19 cellular contexts compared by ENCODE assay signal in the genomic region with DNA sequence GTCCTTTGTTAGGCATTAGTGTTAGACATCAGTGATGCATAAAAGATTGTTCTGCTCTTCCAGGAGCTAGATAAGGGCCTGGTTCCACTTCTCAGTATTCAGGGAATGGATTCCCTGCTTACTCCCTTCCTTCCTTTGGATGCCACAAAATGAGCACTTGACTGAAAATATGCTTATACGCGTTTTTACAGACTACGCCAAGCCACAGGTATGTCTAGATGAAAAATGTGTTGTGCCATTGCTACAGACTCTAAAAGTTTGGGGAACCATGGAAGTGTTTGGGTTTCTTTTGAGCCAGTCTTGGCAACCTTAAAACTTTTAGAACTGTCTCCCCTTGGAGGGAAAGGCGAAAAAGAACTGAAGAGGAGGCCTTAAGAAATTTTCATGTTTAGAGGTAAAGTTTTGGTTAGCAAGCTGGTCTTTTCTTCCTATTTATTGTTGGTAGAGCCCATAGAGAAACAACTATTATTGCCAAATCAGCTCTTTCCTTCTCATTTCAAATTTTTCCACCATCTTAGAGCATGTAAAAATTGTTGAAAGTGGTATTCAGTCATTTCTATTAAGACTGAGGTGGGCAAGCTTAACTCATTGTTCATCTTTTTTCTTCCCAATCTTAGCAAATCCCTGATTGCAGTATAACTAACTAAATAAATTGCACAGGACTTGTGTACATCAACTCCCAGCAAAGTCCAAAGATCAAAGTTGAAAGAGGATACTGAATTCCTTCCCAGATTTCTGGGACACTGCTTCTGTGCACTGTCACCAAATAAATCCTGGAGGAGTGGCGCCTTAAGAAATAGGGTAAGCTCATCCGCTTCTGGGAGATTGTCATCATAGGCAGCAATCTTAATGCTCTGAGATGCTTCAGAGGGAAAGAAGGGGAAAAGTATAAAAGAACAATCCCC. TPM values are rescaled to one million over a fixed set of nuclear protein-coding genes. Genes with fewer than 3 reads are reported as not detected.
DNase-seq lines count a peak whose midpoint lies in the region; ATAC-seq, FAIRE-seq and TF ChIP-seq lines count a peak whose summit lies in the region.
"Had no signal": no experiment of that assay in that cellular context is flagged by ENCODE, and none has a peak within 500 bp of the region (broad histone marks: within the 10 kb centered on the region; RNA-seq: fewer than 3 reads in every experiment).

No MANE protein-coding gene starts in this region.

- H3K27me3 ChIP-seq in SJCRH30 (no peaks in the 10 kb centered on the region), pancreas (no peaks in the 10 kb centered on the region)
- H3K27me3 ChIP-seq: foreskin keratinocyte, Peyer's patch, testis had no signal

- no peak for ATAC-seq in A549
- ATAC-seq in pancreas, result peak in 3 of 4 donors; percentile 11 to 41 (median 17)
- no peak for ATAC-seq in naive thymus-derived CD8-positive, alpha-beta T cell
- ATAC-seq: foreskin keratinocyte had no signal

- CTCF ChIA-PET in A549 (lab: Yijun Ruan, JAX), result interaction anchor here (1.4 kb wide), 1 partner anchor 27 kb away, joined by 4 read pairs; no protein-coding TSS in a partner anchor
- CTCF ChIA-PET in HEK293T (lab: Yijun Ruan, JAX), result interaction anchor here (0.6 kb wide), 1 partner anchor 346 kb away, joined by 3 read pairs; no protein-coding TSS in a partner anchor

- no peak overlapping the region for H3K4me3 ChIP-seq in A549
- peak overlapping the region; percentile 9 for H3K4me3 ChIP-seq in SJCRH30
- no peak overlapping the region for H3K4me3 ChIP-seq in pancreas
- H3K4me3 ChIP-seq: testis had no signal

- peak overlapping the region; percentile 15; the same call in 1 of the 3 replicates for H3K4me2 ChIP-seq in A549

- H3K4me1 Mint-ChIP-seq in immature natural killer cell, result peaks cover 58 to 64% of the 10 kb centered on the region in 2 donors
- peaks cover 9 to 28% (median 16%) of the 10 kb centered on the region in 4 donors for H3K4me1 Mint-ChIP-seq in naive thymus-derived CD8-positive, alpha-beta T cell

- POLR2A ChIA-PET in A549 (lab: Yijun Ruan, JAX) (no interaction called here), HEK293T (lab: Yijun Ruan, JAX) (no interaction called here)
- POLR2A ChIA-PET in naive thymus-derived CD8-positive, alpha-beta T cell (lab: Charles Lee), result no interaction called here

- no peak for TF ChIP-seq EP300 in A549 (IDR thresholded peaks at IDR 0.05)

- no peak for FAIRE-seq in A549 (lab: Jason Lieb, UNC)
- FAIRE-seq in pancreas (lab: Jason Lieb, UNC), result no peak
- FAIRE-seq: HTR-8/SVneo had no signal

- no peak for TF ChIP-seq RAD21 in A549 (conservative IDR thresholded peaks at IDR 0.05 in 1 of 2, IDR thresholded peaks at IDR 0.05 in 1 of 2)

- no peak for DNase-seq in A549 (ENCODE audit: low read depth in 1 of 2, low spot score in 1 of 2)
- no peak for DNase-seq in SJCRH30
- no peak for DNase-seq in immature natural killer cell
- no peak for DNase-seq in pancreas
- no peak for DNase-seq in NCI-H748 (lab: John Stamatoyannopoulos, UW; ENCODE audit: unreplicated experiment)
- DNase-seq in HEK293T (ENCODE audit: extremely low spot score), result no peak
- no peak for DNase-seq in DMS153 treated with DMSO at 0.1 percent for 48 hours (lab: John Stamatoyannopoulos, UW; ENCODE audit: unreplicated experiment)
- DNase-seq in naive thymus-derived CD8-positive, alpha-beta T cell, result no peak
- DNase-seq: activated CD4-positive, alpha-beta T cell treated with anti-CD3 and anti-CD28 coated beads for 4 hours; activated T-cell treated with anti-CD3 and anti-CD28 coated beads, Interleukin-2, amount 50 U/mL, for 48 hours; amniotic stem cell; DMS79 treated with DMSO at 0.1 percent for 48 hours; foreskin keratinocyte; naive thymus-derived CD4-positive, alpha-beta T cell; NCI-H1048; NCI-H446; Peyer's patch; testis had no signal

- intact Hi-C loops in pancreas (cut with DNase I), result no loop called here

- H3K36me3 ChIP-seq in SJCRH30 (no peaks in the 10 kb centered on the region), pancreas (no peaks in the 10 kb centered on the region)
- H3K36me3 ChIP-seq: Peyer's patch had no signal

- peak overlapping the region; percentile 82 to 88 (median 83) for H3K4me3 Mint-ChIP-seq in immature natural killer cell
- H3K4me3 Mint-ChIP-seq in naive thymus-derived CD8-positive, alpha-beta T cell, result no peak overlapping the region

- H3K27ac Mint-ChIP-seq in immature natural killer cell, result peak overlapping the region in 3 of 6 donors; percentile 28 to 86 (median 84)
- H3K27ac Mint-ChIP-seq in naive thymus-derived CD8-positive, alpha-beta T cell, result peak overlapping the region in 1 of 10 donors; percentile 28

- H3K9me3 Mint-ChIP-seq in immature natural killer cell, result no peaks in the 10 kb centered on the region
- H3K9me3 Mint-ChIP-seq in naive thymus-derived CD8-positive, alpha-beta T cell, result peaks cover 0 to 7% (median 0%) of the 10 kb centered on the region in 9 donors

- H3K27me3 Mint-ChIP-seq in immature natural killer cell (ENCODE audit: low read depth in 3 of 3), result peaks cover 0 to 3% (median 0%) of the 10 kb centered on the region in 3 donors
- H3K27me3 Mint-ChIP-seq in naive thymus-derived CD8-positive, alpha-beta T cell, result no peaks in the 10 kb centered on the region
- H3K27me3 Mint-ChIP-seq: naive thymus-derived CD4-positive, alpha-beta T cell had no signal

- WGBS in A549 (ENCODE audit: missing lambda C conversion rate), result 89% methylated on average over 6 of the region's 6 CpGs
- 89 to 93% methylated on average over 6 of the region's 6 CpGs for WGBS in pancreas, 2 donors

- TF ChIP-seq CTCF in A549 (IDR thresholded peaks at IDR 0.05) (no peak), pancreas (IDR thresholded peaks at IDR 0.05) (no peak)

- H3K36me3 Mint-ChIP-seq in immature natural killer cell, result peaks cover 0 to 5% (median 0%) of the 10 kb centered on the region in 3 donors
- H3K36me3 Mint-ChIP-seq in naive thymus-derived CD8-positive, alpha-beta T cell, result peaks cover 2 to 4% (median 4%) of the 10 kb centered on the region in 3 donors

- H3K27ac ChIP-seq in A549 (peak overlapping the region in 1 of 2 experiments; percentile 39; a peak in 2 of 6 replicates), SJCRH30 (peak overlapping the region; percentile 86), pancreas (peak overlapping the region in 1 of 4 donors; percentile 10)
- H3K27ac ChIP-seq: foreskin keratinocyte, testis had no signal

- no peaks in the 10 kb centered on the region for H3K9me3 ChIP-seq in A549
- peaks cover 8% of the 10 kb centered on the region for H3K9me3 ChIP-seq in SJCRH30 (replicated peaks)
- H3K9me3 ChIP-seq in pancreas, result no peaks in the 10 kb centered on the region
- H3K9me3 ChIP-seq: Peyer's patch, testis had no signal

- peaks cover 15% of the 10 kb centered on the region; the same call in 2 of the 3 replicates for H3K4me1 ChIP-seq in A549
- H3K4me1 ChIP-seq in SJCRH30, result peaks cover 29% of the 10 kb centered on the region
- peaks cover 0 to 7% (median 4%) of the 10 kb centered on the region in 3 donors for H3K4me1 ChIP-seq in pancreas
- H3K4me1 ChIP-seq: foreskin keratinocyte, testis had no signal

- TF ChIP-seq POLR2A in A549 (IDR thresholded peaks at IDR 0.05; ENCODE audit: low read length), result no peak

TF ChIP-seq in A549, 52 proteins besides CTCF, POLR2A, EP300 and RAD21 (continues in another document):
- no peak for TF ChIP-seq CBX2 (IDR thresholded peaks at IDR 0.05; ENCODE audit: borderline replicate concordance, low read depth)
- TF ChIP-seq, protein P1, sequence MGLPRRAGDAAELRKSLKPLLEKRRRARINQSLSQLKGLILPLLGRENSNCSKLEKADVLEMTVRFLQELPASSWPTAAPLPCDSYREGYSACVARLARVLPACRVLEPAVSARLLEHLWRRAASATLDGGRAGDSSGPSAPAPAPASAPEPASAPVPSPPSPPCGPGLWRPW (IDR thresholded peaks at IDR 0.05), result no peak
- no peak for TF ChIP-seq RARB (CRISPR knock-in tag; IDR thresholded peaks at IDR 0.05)
- no peak for TF ChIP-seq MAFK (IDR thresholded peaks at IDR 0.05; ENCODE audit: partially characterized antibody)
- TF ChIP-seq, protein P2, sequence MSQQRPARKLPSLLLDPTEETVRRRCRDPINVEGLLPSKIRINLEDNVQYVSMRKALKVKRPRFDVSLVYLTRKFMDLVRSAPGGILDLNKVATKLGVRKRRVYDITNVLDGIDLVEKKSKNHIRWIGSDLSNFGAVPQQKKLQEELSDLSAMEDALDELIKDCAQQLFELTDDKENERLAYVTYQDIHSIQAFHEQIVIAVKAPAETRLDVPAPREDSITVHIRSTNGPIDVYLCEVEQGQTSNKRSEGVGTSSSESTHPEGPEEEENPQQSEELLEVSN (IDR thresholded peaks at IDR 0.05; ENCODE audit: borderline replicate concordance, low read depth), result no peak
- TF ChIP-seq SMC3 (IDR thresholded peaks at IDR 0.05), result no peak
- TF ChIP-seq TFCP2L1 (CRISPR knock-in tag; IDR thresholded peaks at IDR 0.05), result no peak

TF ChIP-seq in HEK293T, 16 proteins besides CTCF, POLR2A, EP300 and RAD21 (continues in another document):
- TF ChIP-seq SP1 (IDR thresholded peaks at IDR 0.05) (no peak), FOXK2 (IDR thresholded peaks at IDR 0.05) (no peak), ARNT (IDR thresholded peaks at IDR 0.05) (no peak), LEF1 (IDR thresholded peaks at IDR 0.05; ENCODE audit: borderline replicate concordance) (no peak), CTBP1 (IDR thresholded peaks at IDR 0.05; ENCODE audit: borderline replicate concordance) (no peak), SUZ12 (IDR thresholded peaks at IDR 0.05) (no peak), HDGF (IDR thresholded peaks at IDR 0.05; ENCODE audit: borderline replicate concordance) (no peak), ZNF384 (IDR thresholded peaks at IDR 0.05) (no peak)
- TF ChIP-seq, protein P3, sequence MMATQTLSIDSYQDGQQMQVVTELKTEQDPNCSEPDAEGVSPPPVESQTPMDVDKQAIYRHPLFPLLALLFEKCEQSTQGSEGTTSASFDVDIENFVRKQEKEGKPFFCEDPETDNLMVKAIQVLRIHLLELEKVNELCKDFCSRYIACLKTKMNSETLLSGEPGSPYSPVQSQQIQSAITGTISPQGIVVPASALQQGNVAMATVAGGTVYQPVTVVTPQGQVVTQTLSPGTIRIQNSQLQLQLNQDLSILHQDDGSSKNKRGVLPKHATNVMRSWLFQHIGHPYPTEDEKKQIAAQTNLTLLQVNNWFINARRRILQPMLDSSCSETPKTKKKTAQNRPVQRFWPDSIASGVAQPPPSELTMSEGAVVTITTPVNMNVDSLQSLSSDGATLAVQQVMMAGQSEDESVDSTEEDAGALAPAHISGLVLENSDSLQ (IDR thresholded peaks at IDR 0.05), result no peak

RNA-seq across cellular contexts. Expression of a gene that starts 18.9 kb away (rescaled TPM):
- polyA plus RNA-seq in A549 (2011; rRNA removed), result 4.8 and 5.1 TPM in 2 replicates
- 2.1 and 2.6 TPM in 2 replicates for polyA plus RNA-seq in A549 (2012; cell fraction: cytosol; rRNA removed)
- polyA plus RNA-seq in A549 (2012; cell fraction: nucleus; rRNA removed), result 1.7 and 2.1 TPM in 2 replicates
- polyA plus RNA-seq in A549 (2017; fragmentation: RNase III; extraction: RNeasy Plus Mini Kit Qiagen cat#74134 plus additional on column Dnase treatment), result 2.9 to 4.0 TPM (median 3.0 TPM) in 3 replicates
- polyA minus RNA-seq in A549 (2011; rRNA and poly(A)+ RNA removed), result 12.4 and 16.4 TPM in 2 replicates
- 31.8 and 37.0 TPM in 2 replicates for total RNA-seq in SJCRH30 (2014; rRNA removed; shearing (Covaris generic))
- 1 to 10 TPM; 4.0 to 8.4 (median 5.1) TPM for polyA plus RNA-seq in immature natural killer cell
- total RNA-seq in pancreas, result 10 to 100 TPM; 12.5 to 27.0 (median 17.1) TPM
- 10 to 100 TPM in 1 of 2 donors, 1 to 10 TPM in 1; 6.2 to 13.0 TPM for polyA plus RNA-seq in pancreas
- 10 to 100 TPM in 1 of 2 experiments, 1 to 10 TPM in 1; 9.6 to 11.1 TPM for total RNA-seq in naive thymus-derived CD8-positive, alpha-beta T cell
- polyA plus RNA-seq in naive thymus-derived CD8-positive, alpha-beta T cell, result 1 to 10 TPM; 5.7 to 6.4 (median 5.8) TPM

Comparison
In these comparisons a context has a peak if more than half of its experiments do, and no peak if none do; other contexts are left out.
1. ATAC-seq: peak in pancreas (3 of 4); none in A549 (0 of 2) and naive thymus-derived CD8-positive, alpha-beta T cell (0 of 2).
2. H3K4me3 Mint-ChIP-seq: peak in immature natural killer cell (5 of 5); none in naive thymus-derived CD8-positive, alpha-beta T cell (0 of 10).